In genomic region chr7:40219917-40220316, GRCh38 we compare ENCODE assay signal across 1 cellular context.
TF ChIP-seq lines count a peak whose summit lies in the region.

No MANE protein-coding gene starts in this region.

TF ChIP-seq in SK-N-SH, 30 proteins besides CTCF, POLR2A, EP300 and RAD21 (continued from another document):
- TF ChIP-seq REST (IDR thresholded peaks at IDR 0.05; ENCODE audit: low read depth, low read length) = peak; percentile 61; the same call in 1 of the 2 replicates
- TF ChIP-seq GABPA (IDR thresholded peaks at IDR 0.05; ENCODE audit: low read depth) = 0 out of 2 replicates have a peak, but pooled peaks have one; percentile 28
- peak; percentile 95 for TF ChIP-seq TCF12 (IDR thresholded peaks at IDR 0.05)
- TF ChIP-seq ELF1 (IDR thresholded peaks at IDR 0.05) = peak; percentile 46; the same call in 1 of the 2 replicates
- no peak for TF ChIP-seq FOXJ3 (CRISPR knock-in tag; IDR thresholded peaks at IDR 0.05)
- TF ChIP-seq RXRA (IDR thresholded peaks at IDR 0.05; ENCODE audit: borderline replicate concordance, low read depth) = peak; percentile 84; the same call in 1 of the 2 replicates
- TF ChIP-seq USF2 (IDR thresholded peaks at IDR 0.05; ENCODE audit: borderline replicate concordance, low read depth, low read length) = no peak
- no peak for TF ChIP-seq RFX5 (IDR thresholded peaks at IDR 0.05; ENCODE audit: low read length)
- TF ChIP-seq POLR2AphosphoS5 (IDR thresholded peaks at IDR 0.05; ENCODE audit: low read depth, low read length) = peak; percentile 84
- peak; percentile 97 for TF ChIP-seq FOXM1 (IDR thresholded peaks at IDR 0.05; ENCODE audit: low read depth)
- no peak for TF ChIP-seq NRF1 (IDR thresholded peaks at IDR 0.05; ENCODE audit: low read depth, low read length)
- TF ChIP-seq FOSL2 (IDR thresholded peaks at IDR 0.05; ENCODE audit: borderline replicate concordance, low read depth) = peak; percentile 80
- peak; percentile 96 for TF ChIP-seq JUND (IDR thresholded peaks at IDR 0.05)
- no peak; the same call in 1 of the 2 replicates for TF ChIP-seq TAF1 (IDR thresholded peaks at IDR 0.05; ENCODE audit: borderline replicate concordance, low read depth, low read length)
- peak; percentile 17; the same call in 1 of the 2 replicates for TF ChIP-seq SIN3A (IDR thresholded peaks at IDR 0.05; ENCODE audit: borderline replicate concordance, low read depth, low read length)
- peak; percentile 97 for TF ChIP-seq TEAD4 (IDR thresholded peaks at IDR 0.05; ENCODE audit: borderline replicate concordance, insufficient read depth)
- no peak for TF ChIP-seq CHD2 (IDR thresholded peaks at IDR 0.05; ENCODE audit: low read length, partially characterized antibody)
- TF ChIP-seq NFIC (IDR thresholded peaks at IDR 0.05; ENCODE audit: borderline replicate concordance) = peak; percentile 79
- TF ChIP-seq EZH2phosphoT487 (IDR thresholded peaks at IDR 0.05; ENCODE audit: borderline replicate concordance, low read depth) = no peak
- TF ChIP-seq, protein P1, sequence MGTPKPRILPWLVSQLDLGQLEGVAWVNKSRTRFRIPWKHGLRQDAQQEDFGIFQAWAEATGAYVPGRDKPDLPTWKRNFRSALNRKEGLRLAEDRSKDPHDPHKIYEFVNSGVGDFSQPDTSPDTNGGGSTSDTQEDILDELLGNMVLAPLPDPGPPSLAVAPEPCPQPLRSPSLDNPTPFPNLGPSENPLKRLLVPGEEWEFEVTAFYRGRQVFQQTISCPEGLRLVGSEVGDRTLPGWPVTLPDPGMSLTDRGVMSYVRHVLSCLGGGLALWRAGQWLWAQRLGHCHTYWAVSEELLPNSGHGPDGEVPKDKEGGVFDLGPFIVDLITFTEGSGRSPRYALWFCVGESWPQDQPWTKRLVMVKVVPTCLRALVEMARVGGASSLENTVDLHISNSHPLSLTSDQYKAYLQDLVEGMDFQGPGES (IDR thresholded peaks at IDR 0.05; ENCODE audit: low read depth, low read length) = no peak
- TF ChIP-seq, protein P2, sequence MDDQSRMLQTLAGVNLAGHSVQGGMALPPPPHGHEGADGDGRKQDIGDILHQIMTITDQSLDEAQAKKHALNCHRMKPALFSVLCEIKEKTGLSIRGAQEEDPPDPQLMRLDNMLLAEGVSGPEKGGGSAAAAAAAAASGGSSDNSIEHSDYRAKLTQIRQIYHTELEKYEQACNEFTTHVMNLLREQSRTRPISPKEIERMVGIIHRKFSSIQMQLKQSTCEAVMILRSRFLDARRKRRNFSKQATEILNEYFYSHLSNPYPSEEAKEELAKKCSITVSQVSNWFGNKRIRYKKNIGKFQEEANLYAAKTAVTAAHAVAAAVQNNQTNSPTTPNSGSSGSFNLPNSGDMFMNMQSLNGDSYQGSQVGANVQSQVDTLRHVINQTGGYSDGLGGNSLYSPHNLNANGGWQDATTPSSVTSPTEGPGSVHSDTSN (IDR thresholded peaks at IDR 0.05) = peak; percentile 94
